ENCODE assay signal across 1 cellular context in the genomic region with DNA sequence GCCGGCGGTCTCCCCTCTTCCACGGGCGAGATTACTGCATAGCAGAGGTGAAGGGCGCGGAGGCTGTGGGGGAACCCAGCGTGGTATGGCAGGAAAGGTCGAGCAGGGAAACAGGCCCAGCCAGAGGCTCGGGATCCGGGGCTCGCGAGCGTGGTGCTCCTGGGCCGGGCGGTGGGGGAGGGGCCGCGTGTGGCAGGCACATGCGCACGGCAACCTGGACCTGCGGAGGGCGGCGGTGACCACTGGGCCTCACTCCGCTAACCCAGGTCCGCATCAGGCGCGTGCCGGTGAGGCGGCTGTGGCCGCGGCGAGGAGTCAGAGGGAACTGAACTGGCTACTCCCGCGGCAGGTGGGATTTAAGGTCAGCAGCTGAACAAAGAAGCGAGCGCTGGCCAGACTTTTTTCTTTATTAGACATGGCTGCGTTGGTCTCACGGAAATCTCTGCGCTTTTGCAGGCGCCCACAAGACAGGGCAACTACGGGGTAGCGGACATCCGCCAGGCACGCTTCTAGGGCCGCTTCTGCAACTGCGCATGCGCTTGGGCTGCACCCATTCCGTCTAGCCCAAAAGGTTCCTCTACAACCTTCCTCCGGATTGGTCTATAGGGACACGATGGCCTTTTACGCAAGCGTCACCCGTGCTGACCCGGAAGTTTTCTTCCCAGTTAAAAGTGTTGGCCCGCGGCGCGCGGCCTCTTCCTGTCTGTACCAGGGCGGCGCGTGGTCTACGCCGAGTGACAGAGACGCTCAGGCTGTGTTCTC.
TF ChIP-seq lines count a peak whose summit lies in the region.

Gene RPS5 (plus strand): TSS at position 694 of the 762 bp plus-strand sequence. CDS start 869 bp downstream, outside the sequence.

TF ChIP-seq in HepG2, 621 proteins besides CTCF, POLR2A, EP300 and RAD21 (continued from another document and continues in another):
- TF ChIP-seq, protein P1, sequence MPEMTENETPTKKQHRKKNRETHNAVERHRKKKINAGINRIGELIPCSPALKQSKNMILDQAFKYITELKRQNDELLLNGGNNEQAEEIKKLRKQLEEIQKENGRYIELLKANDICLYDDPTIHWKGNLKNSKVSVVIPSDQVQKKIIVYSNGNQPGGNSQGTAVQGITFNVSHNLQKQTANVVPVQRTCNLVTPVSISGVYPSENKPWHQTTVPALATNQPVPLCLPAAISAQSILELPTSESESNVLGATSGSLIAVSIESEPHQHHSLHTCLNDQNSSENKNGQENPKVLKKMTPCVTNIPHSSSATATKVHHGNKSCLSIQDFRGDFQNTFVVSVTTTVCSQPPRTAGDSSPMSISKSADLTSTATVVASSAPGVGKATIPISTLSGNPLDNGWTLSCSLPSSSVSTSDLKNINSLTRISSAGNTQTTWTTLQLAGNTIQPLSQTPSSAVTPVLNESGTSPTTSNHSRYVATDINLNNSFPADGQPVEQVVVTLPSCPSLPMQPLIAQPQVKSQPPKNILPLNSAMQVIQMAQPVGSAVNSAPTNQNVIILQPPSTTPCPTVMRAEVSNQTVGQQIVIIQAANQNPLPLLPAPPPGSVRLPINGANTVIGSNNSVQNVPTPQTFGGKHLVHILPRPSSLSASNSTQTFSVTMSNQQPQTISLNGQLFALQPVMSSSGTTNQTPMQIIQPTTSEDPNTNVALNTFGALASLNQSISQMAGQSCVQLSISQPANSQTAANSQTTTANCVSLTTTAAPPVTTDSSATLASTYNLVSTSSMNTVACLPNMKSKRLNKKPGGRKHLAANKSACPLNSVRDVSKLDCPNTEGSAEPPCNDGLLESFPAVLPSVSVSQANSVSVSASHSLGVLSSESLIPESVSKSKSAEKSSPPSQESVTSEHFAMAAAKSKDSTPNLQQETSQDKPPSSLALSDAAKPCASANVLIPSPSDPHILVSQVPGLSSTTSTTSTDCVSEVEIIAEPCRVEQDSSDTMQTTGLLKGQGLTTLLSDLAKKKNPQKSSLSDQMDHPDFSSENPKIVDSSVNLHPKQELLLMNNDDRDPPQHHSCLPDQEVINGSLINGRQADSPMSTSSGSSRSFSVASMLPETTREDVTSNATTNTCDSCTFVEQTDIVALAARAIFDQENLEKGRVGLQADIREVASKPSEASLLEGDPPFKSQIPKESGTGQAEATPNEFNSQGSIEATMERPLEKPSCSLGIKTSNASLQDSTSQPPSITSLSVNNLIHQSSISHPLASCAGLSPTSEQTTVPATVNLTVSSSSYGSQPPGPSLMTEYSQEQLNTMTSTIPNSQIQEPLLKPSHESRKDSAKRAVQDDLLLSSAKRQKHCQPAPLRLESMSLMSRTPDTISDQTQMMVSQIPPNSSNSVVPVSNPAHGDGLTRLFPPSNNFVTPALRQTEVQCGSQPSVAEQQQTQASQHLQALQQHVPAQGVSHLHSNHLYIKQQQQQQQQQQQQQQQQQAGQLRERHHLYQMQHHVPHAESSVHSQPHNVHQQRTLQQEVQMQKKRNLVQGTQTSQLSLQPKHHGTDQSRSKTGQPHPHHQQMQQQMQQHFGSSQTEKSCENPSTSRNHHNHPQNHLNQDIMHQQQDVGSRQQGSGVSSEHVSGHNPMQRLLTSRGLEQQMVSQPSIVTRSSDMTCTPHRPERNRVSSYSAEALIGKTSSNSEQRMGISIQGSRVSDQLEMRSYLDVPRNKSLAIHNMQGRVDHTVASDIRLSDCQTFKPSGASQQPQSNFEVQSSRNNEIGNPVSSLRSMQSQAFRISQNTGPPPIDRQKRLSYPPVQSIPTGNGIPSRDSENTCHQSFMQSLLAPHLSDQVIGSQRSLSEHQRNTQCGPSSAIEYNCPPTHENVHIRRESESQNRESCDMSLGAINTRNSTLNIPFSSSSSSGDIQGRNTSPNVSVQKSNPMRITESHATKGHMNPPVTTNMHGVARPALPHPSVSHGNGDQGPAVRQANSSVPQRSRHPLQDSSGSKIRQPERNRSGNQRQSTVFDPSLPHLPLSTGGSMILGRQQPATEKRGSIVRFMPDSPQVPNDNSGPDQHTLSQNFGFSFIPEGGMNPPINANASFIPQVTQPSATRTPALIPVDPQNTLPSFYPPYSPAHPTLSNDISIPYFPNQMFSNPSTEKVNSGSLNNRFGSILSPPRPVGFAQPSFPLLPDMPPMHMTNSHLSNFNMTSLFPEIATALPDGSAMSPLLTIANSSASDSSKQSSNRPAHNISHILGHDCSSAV (CRISPR knock-in tag; IDR thresholded peaks at IDR 0.05; ENCODE audit: borderline replicate concordance): no peak
- peak; percentile 83 for TF ChIP-seq ZNF430 (CRISPR knock-in tag; IDR thresholded peaks at IDR 0.05)
- no peak for TF ChIP-seq SAFB2 (CRISPR knock-in tag; IDR thresholded peaks at IDR 0.05; ENCODE audit: borderline replicate concordance, low read depth)
- peak; percentile 97 for TF ChIP-seq POLR2G (IDR thresholded peaks at IDR 0.05; ENCODE audit: low read depth, low read length)
- TF ChIP-seq SOX5 (CRISPR knock-in tag; IDR thresholded peaks at IDR 0.05; ENCODE audit: borderline replicate concordance): 0 out of 2 replicates have a peak, but pooled peaks have one; percentile 12
- TF ChIP-seq, protein P2, sequence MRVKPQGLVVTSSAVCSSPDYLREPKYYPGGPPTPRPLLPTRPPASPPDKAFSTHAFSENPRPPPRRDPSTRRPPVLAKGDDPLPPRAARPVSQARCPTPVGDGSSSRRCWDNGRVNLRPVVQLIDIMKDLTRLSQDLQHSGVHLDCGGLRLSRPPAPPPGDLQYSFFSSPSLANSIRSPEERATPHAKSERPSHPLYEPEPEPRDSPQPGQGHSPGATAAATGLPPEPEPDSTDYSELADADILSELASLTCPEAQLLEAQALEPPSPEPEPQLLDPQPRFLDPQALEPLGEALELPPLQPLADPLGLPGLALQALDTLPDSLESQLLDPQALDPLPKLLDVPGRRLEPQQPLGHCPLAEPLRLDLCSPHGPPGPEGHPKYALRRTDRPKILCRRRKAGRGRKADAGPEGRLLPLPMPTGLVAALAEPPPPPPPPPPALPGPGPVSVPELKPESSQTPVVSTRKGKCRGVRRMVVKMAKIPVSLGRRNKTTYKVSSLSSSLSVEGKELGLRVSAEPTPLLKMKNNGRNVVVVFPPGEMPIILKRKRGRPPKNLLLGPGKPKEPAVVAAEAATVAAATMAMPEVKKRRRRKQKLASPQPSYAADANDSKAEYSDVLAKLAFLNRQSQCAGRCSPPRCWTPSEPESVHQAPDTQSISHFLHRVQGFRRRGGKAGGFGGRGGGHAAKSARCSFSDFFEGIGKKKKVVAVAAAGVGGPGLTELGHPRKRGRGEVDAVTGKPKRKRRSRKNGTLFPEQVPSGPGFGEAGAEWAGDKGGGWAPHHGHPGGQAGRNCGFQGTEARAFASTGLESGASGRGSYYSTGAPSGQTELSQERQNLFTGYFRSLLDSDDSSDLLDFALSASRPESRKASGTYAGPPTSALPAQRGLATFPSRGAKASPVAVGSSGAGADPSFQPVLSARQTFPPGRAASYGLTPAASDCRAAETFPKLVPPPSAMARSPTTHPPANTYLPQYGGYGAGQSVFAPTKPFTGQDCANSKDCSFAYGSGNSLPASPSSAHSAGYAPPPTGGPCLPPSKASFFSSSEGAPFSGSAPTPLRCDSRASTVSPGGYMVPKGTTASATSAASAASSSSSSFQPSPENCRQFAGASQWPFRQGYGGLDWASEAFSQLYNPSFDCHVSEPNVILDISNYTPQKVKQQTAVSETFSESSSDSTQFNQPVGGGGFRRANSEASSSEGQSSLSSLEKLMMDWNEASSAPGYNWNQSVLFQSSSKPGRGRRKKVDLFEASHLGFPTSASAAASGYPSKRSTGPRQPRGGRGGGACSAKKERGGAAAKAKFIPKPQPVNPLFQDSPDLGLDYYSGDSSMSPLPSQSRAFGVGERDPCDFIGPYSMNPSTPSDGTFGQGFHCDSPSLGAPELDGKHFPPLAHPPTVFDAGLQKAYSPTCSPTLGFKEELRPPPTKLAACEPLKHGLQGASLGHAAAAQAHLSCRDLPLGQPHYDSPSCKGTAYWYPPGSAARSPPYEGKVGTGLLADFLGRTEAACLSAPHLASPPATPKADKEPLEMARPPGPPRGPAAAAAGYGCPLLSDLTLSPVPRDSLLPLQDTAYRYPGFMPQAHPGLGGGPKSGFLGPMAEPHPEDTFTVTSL (CRISPR knock-in tag; IDR thresholded peaks at IDR 0.05; ENCODE audit: borderline replicate concordance): no peak
- TF ChIP-seq, protein P3, sequence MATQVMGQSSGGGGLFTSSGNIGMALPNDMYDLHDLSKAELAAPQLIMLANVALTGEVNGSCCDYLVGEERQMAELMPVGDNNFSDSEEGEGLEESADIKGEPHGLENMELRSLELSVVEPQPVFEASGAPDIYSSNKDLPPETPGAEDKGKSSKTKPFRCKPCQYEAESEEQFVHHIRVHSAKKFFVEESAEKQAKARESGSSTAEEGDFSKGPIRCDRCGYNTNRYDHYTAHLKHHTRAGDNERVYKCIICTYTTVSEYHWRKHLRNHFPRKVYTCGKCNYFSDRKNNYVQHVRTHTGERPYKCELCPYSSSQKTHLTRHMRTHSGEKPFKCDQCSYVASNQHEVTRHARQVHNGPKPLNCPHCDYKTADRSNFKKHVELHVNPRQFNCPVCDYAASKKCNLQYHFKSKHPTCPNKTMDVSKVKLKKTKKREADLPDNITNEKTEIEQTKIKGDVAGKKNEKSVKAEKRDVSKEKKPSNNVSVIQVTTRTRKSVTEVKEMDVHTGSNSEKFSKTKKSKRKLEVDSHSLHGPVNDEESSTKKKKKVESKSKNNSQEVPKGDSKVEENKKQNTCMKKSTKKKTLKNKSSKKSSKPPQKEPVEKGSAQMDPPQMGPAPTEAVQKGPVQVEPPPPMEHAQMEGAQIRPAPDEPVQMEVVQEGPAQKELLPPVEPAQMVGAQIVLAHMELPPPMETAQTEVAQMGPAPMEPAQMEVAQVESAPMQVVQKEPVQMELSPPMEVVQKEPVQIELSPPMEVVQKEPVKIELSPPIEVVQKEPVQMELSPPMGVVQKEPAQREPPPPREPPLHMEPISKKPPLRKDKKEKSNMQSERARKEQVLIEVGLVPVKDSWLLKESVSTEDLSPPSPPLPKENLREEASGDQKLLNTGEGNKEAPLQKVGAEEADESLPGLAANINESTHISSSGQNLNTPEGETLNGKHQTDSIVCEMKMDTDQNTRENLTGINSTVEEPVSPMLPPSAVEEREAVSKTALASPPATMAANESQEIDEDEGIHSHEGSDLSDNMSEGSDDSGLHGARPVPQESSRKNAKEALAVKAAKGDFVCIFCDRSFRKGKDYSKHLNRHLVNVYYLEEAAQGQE (IDR thresholded peaks at IDR 0.05; ENCODE audit: borderline replicate concordance in 1 of 2, low read depth in 1 of 2, low read length in 2 of 2): no peak; a peak in 1 of 4 replicates
- peak; percentile 30; the same call in 1 of the 2 replicates for TF ChIP-seq ZNF232 (CRISPR knock-in tag; IDR thresholded peaks at IDR 0.05; ENCODE audit: borderline replicate concordance)
- TF ChIP-seq MAFF (IDR thresholded peaks at IDR 0.05; ENCODE audit: low read depth, low read length): peak; percentile 22; the same call in 1 of the 2 replicates
- TF ChIP-seq HNRNPLL (IDR thresholded peaks at IDR 0.05; ENCODE audit: low read depth, low read length, poor library complexity, severe bottlenecking): peak; percentile 87
- peak; percentile 24; the same call in 1 of the 2 replicates for TF ChIP-seq ZNF788 (CRISPR knock-in tag; IDR thresholded peaks at IDR 0.05; ENCODE audit: borderline replicate concordance)
- TF ChIP-seq ZNF768 (CRISPR knock-in tag; IDR thresholded peaks at IDR 0.05): peak; percentile 79
- peak; percentile 21 for TF ChIP-seq CBFB (CRISPR knock-in tag; IDR thresholded peaks at IDR 0.05)
- peak; percentile 46 for TF ChIP-seq ETV6 (CRISPR knock-in tag; conservative IDR thresholded peaks at IDR 0.05)
- TF ChIP-seq, protein P4, sequence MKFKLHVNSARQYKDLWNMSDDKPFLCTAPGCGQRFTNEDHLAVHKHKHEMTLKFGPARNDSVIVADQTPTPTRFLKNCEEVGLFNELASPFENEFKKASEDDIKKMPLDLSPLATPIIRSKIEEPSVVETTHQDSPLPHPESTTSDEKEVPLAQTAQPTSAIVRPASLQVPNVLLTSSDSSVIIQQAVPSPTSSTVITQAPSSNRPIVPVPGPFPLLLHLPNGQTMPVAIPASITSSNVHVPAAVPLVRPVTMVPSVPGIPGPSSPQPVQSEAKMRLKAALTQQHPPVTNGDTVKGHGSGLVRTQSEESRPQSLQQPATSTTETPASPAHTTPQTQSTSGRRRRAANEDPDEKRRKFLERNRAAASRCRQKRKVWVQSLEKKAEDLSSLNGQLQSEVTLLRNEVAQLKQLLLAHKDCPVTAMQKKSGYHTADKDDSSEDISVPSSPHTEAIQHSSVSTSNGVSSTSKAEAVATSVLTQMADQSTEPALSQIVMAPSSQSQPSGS (CRISPR knock-in tag; IDR thresholded peaks at IDR 0.05): 0 out of 2 replicates have a peak, but pooled peaks have one; percentile 26
- TF ChIP-seq GATA4 (IDR thresholded peaks at IDR 0.05; ENCODE audit: borderline replicate concordance, low read depth): peak; percentile 58; the same call in 1 of the 2 replicates
- TF ChIP-seq TOE1 (CRISPR knock-in tag; IDR thresholded peaks at IDR 0.05): no peak
- TF ChIP-seq XBP1 (CRISPR knock-in tag; IDR thresholded peaks at IDR 0.05): peak; percentile 21; the same call in 1 of the 2 replicates
- TF ChIP-seq NFYC (CRISPR knock-in tag; IDR thresholded peaks at IDR 0.05): peak; percentile 93
- peak; percentile 94 for TF ChIP-seq TAF1 (CRISPR knock-in tag; IDR thresholded peaks at IDR 0.05)
- TF ChIP-seq, protein P5, sequence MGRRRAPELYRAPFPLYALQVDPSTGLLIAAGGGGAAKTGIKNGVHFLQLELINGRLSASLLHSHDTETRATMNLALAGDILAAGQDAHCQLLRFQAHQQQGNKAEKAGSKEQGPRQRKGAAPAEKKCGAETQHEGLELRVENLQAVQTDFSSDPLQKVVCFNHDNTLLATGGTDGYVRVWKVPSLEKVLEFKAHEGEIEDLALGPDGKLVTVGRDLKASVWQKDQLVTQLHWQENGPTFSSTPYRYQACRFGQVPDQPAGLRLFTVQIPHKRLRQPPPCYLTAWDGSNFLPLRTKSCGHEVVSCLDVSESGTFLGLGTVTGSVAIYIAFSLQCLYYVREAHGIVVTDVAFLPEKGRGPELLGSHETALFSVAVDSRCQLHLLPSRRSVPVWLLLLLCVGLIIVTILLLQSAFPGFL (CRISPR knock-in tag; IDR thresholded peaks at IDR 0.05): no peak
- peak; percentile 81 for TF ChIP-seq AKAP8 (CRISPR knock-in tag; IDR thresholded peaks at IDR 0.05)
- TF ChIP-seq SP2 (CRISPR knock-in tag; IDR thresholded peaks at IDR 0.05): peak; percentile 67
- peak; percentile 69 for TF ChIP-seq CEBPG (CRISPR knock-in tag; IDR thresholded peaks at IDR 0.05)
- 0 out of 2 replicates have a peak, but pooled peaks have one; percentile 17 for TF ChIP-seq ZNF577 (CRISPR knock-in tag; IDR thresholded peaks at IDR 0.05; ENCODE audit: borderline replicate concordance, low read depth)
- TF ChIP-seq MAFG (CRISPR knock-in tag; IDR thresholded peaks at IDR 0.05): no peak
- peak; percentile 86; the same call in 1 of the 2 replicates for TF ChIP-seq ZNF761 (CRISPR knock-in tag; conservative IDR thresholded peaks at IDR 0.05)
- no peak; the same call in 1 of the 2 replicates for TF ChIP-seq RFXANK (CRISPR knock-in tag; IDR thresholded peaks at IDR 0.05)
- peak; percentile 58; the same call in 1 of the 2 replicates for TF ChIP-seq ZNF674 (CRISPR knock-in tag; IDR thresholded peaks at IDR 0.05; ENCODE audit: low read depth)
- TF ChIP-seq FOXM1 (CRISPR knock-in tag; IDR thresholded peaks at IDR 0.05): no peak
- peak; percentile 98 for TF ChIP-seq MYC (CRISPR knock-in tag; IDR thresholded peaks at IDR 0.05; ENCODE audit: borderline replicate concordance)
- TF ChIP-seq NCOA2 (CRISPR knock-in tag; IDR thresholded peaks at IDR 0.05): peak; percentile 26; the same call in 1 of the 2 replicates
- 0 out of 2 replicates have a peak, but pooled peaks have one; percentile 51 for TF ChIP-seq E2F5 (CRISPR knock-in tag; conservative IDR thresholded peaks at IDR 0.05)
- TF ChIP-seq CAMTA2 (CRISPR knock-in tag; IDR thresholded peaks at IDR 0.05; ENCODE audit: borderline replicate concordance): 0 out of 2 replicates have a peak, but pooled peaks have one; percentile 18
